In genomic region chr12:106144847-106145246, GRCh38 we compare ENCODE assay signal across 18 cellular contexts. TPM values are rescaled to one million over a fixed set of nuclear protein-coding genes. Genes with fewer than 3 reads are reported as not detected.
DNase-seq lines count a peak whose midpoint lies in the region; ATAC-seq and TF ChIP-seq lines count a peak whose summit lies in the region.
"Had no signal": no experiment of that assay in that cellular context is flagged by ENCODE, and none has a peak within 500 bp of the region (broad histone marks: within the 10 kb centered on the region; RNA-seq: fewer than 3 reads in every experiment).

No MANE protein-coding gene starts in this region.

- POLR2A ChIA-PET in Panc1 (lab: Charles Lee) = interaction anchor here (0.5 to 0.7 kb wide), 2 partner anchors 82 to 744 kb away, joined by 3 to 7 read pairs; no protein-coding TSS in a partner anchor

- intact Hi-C loops in left ventricle myocardium superior (cut with micrococcal nuclease) = no loop called here
- intact Hi-C loops in Panc1 (cut with micrococcal nuclease; ENCODE audit: unreplicated experiment) = no loop called here

- no TSS peak for BruUV-seq in Panc1 (replicated peaks; lab: Mats Ljungman, UMichigan)

- H3K27ac ChIP-seq in right atrium auricular region (peak overlapping the region; percentile 94 to 95), Panc1 (ENCODE audit: low read length) (peak overlapping the region; percentile 37; the same call in 1 of the 2 replicates), SJCRH30 (no peak overlapping the region)
- H3K27ac ChIP-seq: prostate gland had no signal

- H3K36me3 ChIP-seq in right atrium auricular region (no peaks in the 10 kb centered on the region), Panc1 (ENCODE audit: control insufficient read depth, insufficient read depth, low read length) (no peaks in the 10 kb centered on the region), SJCRH30 (no peaks in the 10 kb centered on the region)
- H3K36me3 ChIP-seq: prostate gland, tibial artery had no signal

- no peak for TF ChIP-seq CTCF in right atrium auricular region (IDR thresholded peaks at IDR 0.05)
- no peak for TF ChIP-seq CTCF in Panc1 (IDR thresholded peaks at IDR 0.05)

- DNase-seq in right atrium auricular region (ENCODE audit: low spot score) = no peak
- no peak for DNase-seq in left ventricle myocardium superior
- DNase-seq in Panc1 (ENCODE audit: low read depth, low spot score) = no peak
- peak; percentile 51 for DNase-seq in globus pallidus (ENCODE audit: low spot score)
- no peak for DNase-seq in NCI-H2029 (lab: John Stamatoyannopoulos, UW)
- no peak for DNase-seq in NCI-H526 (lab: John Stamatoyannopoulos, UW)
- DNase-seq in SJCRH30 = no peak
- DNase-seq: activated CD8-positive, alpha-beta T cell treated with anti-CD3 and anti-CD28 coated beads for 36 hours; activated effector memory CD4-positive, alpha-beta T cell treated with Interleukin-2 at 50 U/mL for 16 hours; AML-193; kidney glomerular epithelial cell; NCI-H1694; NCI-H524 treated with DMSO at 0.1 percent for 48 hours; SIG-M5; tibial artery had no signal

- no peak for ATAC-seq in left ventricle myocardium superior
- ATAC-seq in Panc1 = no peak
- ATAC-seq in GM18502 (IDR thresholded peaks at IDR 0.05; ENCODE audit: poor library complexity, unreplicated experiment) = no peak
- ATAC-seq: activated CD8-positive, alpha-beta T cell treated with anti-CD3 and anti-CD28 coated beads for 36 hours had no signal

- H3K9me3 ChIP-seq in right atrium auricular region (no peaks in the 10 kb centered on the region), Panc1 (ENCODE audit: control insufficient read depth, insufficient read depth, low read depth, low read length) (no peaks in the 10 kb centered on the region), SJCRH30 (replicated peaks) (no peaks in the 10 kb centered on the region)
- H3K9me3 ChIP-seq: prostate gland, tibial artery had no signal

- in situ Hi-C loops in Panc1 (cut with HindIII; ENCODE audit: low pct_unique_long_range_greater_than_20kb, low sequenced_read_pairs) = no loop called here

- H3K4me1 ChIP-seq in right atrium auricular region (peaks cover 0 to 80% of the 10 kb centered on the region in 2 donors), Panc1 (ENCODE audit: control insufficient read depth, insufficient read depth, low read length) (peaks cover 44% of the 10 kb centered on the region), SJCRH30 (peaks cover 7% of the 10 kb centered on the region; the same call in 1 of the 2 replicates)
- H3K4me1 ChIP-seq: prostate gland had no signal

- CTCF ChIA-PET in Panc1 (lab: Charles Lee) = interaction anchor here (0.6 to 1.0 kb wide), 2 partner anchors 9 to 88 kb away, joined by 4 read pairs; no protein-coding TSS in a partner anchor

- no peaks in the 10 kb centered on the region for H3K27me3 ChIP-seq in right atrium auricular region
- H3K27me3 ChIP-seq in Panc1 (ENCODE audit: control insufficient read depth, insufficient read depth, low read length) = no peaks in the 10 kb centered on the region
- no peaks in the 10 kb centered on the region for H3K27me3 ChIP-seq in SJCRH30
- H3K27me3 ChIP-seq: tibial artery had no signal

- H3K4me3 ChIP-seq in right atrium auricular region (no peak overlapping the region), Panc1 (ENCODE audit: low read depth in 2 of 2, low read length in 2 of 2) (no peak overlapping the region), SJCRH30 (no peak overlapping the region)
- H3K4me3 ChIP-seq: prostate gland, tibial artery had no signal

RNA-seq across cellular contexts. Expression of gene NUAK1, which starts 6.1 kb away (rescaled TPM):
- total RNA-seq in right atrium auricular region = 10 to 100 TPM; 16.9 to 30.1 TPM
- 38.8 TPM for total RNA-seq in left ventricle myocardium superior
- total RNA-seq in Panc1 (2021; ENCODE audit: unreplicated experiment) = 50.3 TPM
- polyA plus RNA-seq in Panc1 (2012; ENCODE audit: insufficient read length) = 33.2 TPM
- total RNA-seq in SJCRH30 (2014; rRNA removed; shearing (Covaris generic)) = 4.0 and 4.4 TPM in 2 replicates
- total RNA-seq: activated CD8-positive, alpha-beta T cell treated with anti-CD3 and anti-CD28 coated beads for 36 hours had no signal
- polyA plus RNA-seq: IgD-negative memory B cell had no signal
